In the genomic region with DNA sequence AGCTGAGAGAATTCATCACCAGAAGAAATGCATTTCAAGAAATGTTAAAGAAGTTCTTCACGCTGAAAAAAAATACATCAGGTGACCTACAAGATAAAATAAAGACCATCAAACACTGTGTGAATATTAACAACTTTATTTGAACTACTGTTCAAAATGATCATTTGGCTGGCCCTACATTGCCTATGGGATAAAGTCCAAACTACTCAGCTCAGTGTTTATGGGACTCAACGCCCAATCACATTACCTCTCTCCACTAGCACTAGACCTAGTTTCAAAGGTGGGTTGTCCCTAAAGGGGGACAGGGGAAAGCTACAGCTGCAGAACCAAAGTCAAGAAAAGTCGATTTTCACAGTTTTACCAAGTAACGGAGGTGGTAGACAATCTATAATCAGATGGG, we compare ENCODE assay signal across 22 cellular contexts.
"Had no signal": no experiment of that assay in that cellular context is flagged by ENCODE, and none has a peak within 500 bp of the region (broad histone marks: within the 10 kb centered on the region; RNA-seq: fewer than 3 reads in every experiment).

No MANE protein-coding gene starts in this region.

- H3K36me3 ChIP-seq: Peyer's patch had no signal

- H3K4me2 ChIP-seq: SK-N-SH had no signal

- DNase-seq: activated CD4-positive, alpha-beta T cell treated with anti-CD3 and anti-CD28 coated beads, Interleukin-2, amount 50 U/mL, for 1 hour; activated CD4-positive, CD25-positive, alpha-beta regulatory T cell; activated CD8-positive, alpha-beta memory T cell treated with anti-CD3 and anti-CD28 coated beads, Interleukin-2, amount 50 U/mL, for 4 hours; activated CD8-positive, alpha-beta T cell treated with anti-CD3 and anti-CD28 coated beads for 36 hours; aorta; body of pancreas; MM.1S; NCI-H1105; NCI-H1436; NCI-H1694 treated with DMSO at 0.1 percent for 48 hours; NCI-H2029 treated with DMSO at 0.1 percent for 48 hours; NCI-H345; NCI-H510A treated with DMSO at 0.1 percent for 48 hours; NCI-H69; NK-92 treated with Interleukin-12 subunit alpha and Interleukin-12 subunit beta, amount 100 ng/mL, for 24 hours; Right ventricle myocardium superior; SJCRH30; SK-N-SH; T-helper 1 cell had no signal

- H3K9me2 ChIP-seq: SK-N-SH had no signal

- H3K4me3 ChIP-seq: body of pancreas, Peyer's patch, SJCRH30 had no signal

- H3K27ac ChIP-seq: body of pancreas, RWPE1, SJCRH30 had no signal

- H3K9me3 ChIP-seq: body of pancreas, Peyer's patch had no signal

- FAIRE-seq: bronchial epithelial cell had no signal

- H3K4me1 ChIP-seq: SJCRH30 had no signal

- H3K27me3 ChIP-seq: body of pancreas, Peyer's patch, SJCRH30 had no signal

- ATAC-seq: activated CD8-positive, alpha-beta T cell treated with anti-CD3 and anti-CD28 coated beads for 36 hours; body of pancreas had no signal
